Comparison of ENCODE assay signal across 8 cellular contexts in the genomic region with DNA sequence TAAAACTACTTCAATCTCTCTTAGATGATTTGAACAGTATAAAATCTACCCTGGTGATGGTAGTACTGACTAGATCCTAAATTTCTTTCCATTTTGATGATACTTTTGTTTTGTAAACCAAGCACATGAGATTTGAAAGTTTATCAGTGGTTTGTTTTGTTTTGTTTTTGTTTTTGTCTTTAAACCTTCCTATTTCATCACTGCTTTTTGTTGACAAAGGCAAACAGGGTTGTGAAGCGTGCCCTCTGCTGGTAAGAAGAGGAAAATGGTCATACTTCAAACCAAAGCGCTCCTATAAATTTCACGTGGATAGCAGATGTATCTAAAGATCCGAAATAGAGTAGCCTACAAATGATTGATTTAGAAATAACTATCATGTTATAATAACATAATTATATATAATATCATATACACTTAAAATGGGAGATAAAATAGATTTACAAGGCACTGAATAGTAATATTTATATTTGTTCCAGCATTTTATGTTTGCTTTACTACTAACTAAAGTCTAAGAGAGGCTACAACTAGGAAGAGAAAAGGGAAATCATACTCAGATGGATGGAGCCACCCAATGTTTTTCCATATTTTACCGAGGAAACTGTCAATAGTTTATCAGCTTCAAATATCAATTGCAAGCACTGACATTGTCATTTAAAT.
DNase-seq lines count a peak whose midpoint lies in the region; ATAC-seq, FAIRE-seq and TF ChIP-seq lines count a peak whose summit lies in the region.

No MANE protein-coding gene starts in this region.

- no peak overlapping the region for H3K18ac ChIP-seq in neuronal stem cell (ENCODE audit: low read length)

- H3K4me1 Mint-ChIP-seq in CD4-positive, CD25-positive, alpha-beta regulatory T cell = no peaks in the 10 kb centered on the region
- no peaks in the 10 kb centered on the region for H3K4me1 Mint-ChIP-seq in endothelial cell (ENCODE audit: unreplicated experiment)
- no peaks in the 10 kb centered on the region for H3K4me1 Mint-ChIP-seq in CD8-positive, alpha-beta memory T cell

- no peak overlapping the region for H3K27ac ChIP-seq in CD4-positive, CD25-positive, alpha-beta regulatory T cell (ENCODE audit: insufficient read depth, low read length, poor library complexity, severe bottlenecking)
- no peak overlapping the region for H3K27ac ChIP-seq in PC-9
- H3K27ac ChIP-seq in neuronal stem cell (replicated peaks; ENCODE audit: low read length) = no peak overlapping the region
- H3K27ac ChIP-seq in CD8-positive, alpha-beta memory T cell (ENCODE audit: low read depth, low read length) = no peak overlapping the region

- FAIRE-seq in GM12892 (lab: Jason Lieb, UNC) = peak; percentile 74

- no peak overlapping the region for H4K8ac ChIP-seq in neuronal stem cell (ENCODE audit: low read depth, low read length)

- H3K9me2 ChIP-seq in PC-9 (ENCODE audit: insufficient read depth) = no peaks in the 10 kb centered on the region

- no peak overlapping the region for H3K27ac Mint-ChIP-seq in CD4-positive, CD25-positive, alpha-beta regulatory T cell
- H3K27ac Mint-ChIP-seq in endothelial cell (ENCODE audit: unreplicated experiment) = no peak overlapping the region
- H3K27ac Mint-ChIP-seq in CD8-positive, alpha-beta memory T cell = no peak overlapping the region

- H2AFZ ChIP-seq in PC-9 (no peak overlapping the region), neuronal stem cell (ENCODE audit: low read length) (no peak overlapping the region)

- H2BK15ac ChIP-seq in neuronal stem cell (ENCODE audit: low read length) = no peak overlapping the region

- CTCF ChIA-PET in PC-9 (lab: Charles Lee) = no interaction called here
- CTCF ChIA-PET in CD8-positive, alpha-beta memory T cell (lab: Charles Lee) = no interaction called here

- H2BK12ac ChIP-seq in neuronal stem cell (ENCODE audit: low read length) = no peak overlapping the region

- H3K9me3 ChIP-seq in CD4-positive, CD25-positive, alpha-beta regulatory T cell (ENCODE audit: control insufficient read depth in 2 of 2, low read length in 2 of 2) = no peaks in the 10 kb centered on the region
- H3K9me3 ChIP-seq in PC-9 (ENCODE audit: insufficient read depth, low read depth) (no peaks in the 10 kb centered on the region), neuronal stem cell (replicated peaks in 1 of 2; ENCODE audit: control insufficient read depth in 2 of 2, insufficient read depth in 1 of 2, low read depth in 1 of 2, low read length in 2 of 2) (no peaks in the 10 kb centered on the region)
- H3K9me3 ChIP-seq in CD8-positive, alpha-beta memory T cell (ENCODE audit: low read length) = no peaks in the 10 kb centered on the region

- no peak overlapping the region for H3K4me2 ChIP-seq in PC-9
- no peak overlapping the region for H3K4me2 ChIP-seq in neuronal stem cell (ENCODE audit: insufficient read depth, low read length, poor library complexity, severe bottlenecking)

- H4K20me1 ChIP-seq in PC-9 (ENCODE audit: insufficient read depth) = no peaks in the 10 kb centered on the region

- H3K23ac ChIP-seq in neuronal stem cell (ENCODE audit: low read depth, low read length, poor library complexity) = no peak overlapping the region

- H3K27me3 ChIP-seq in CD4-positive, CD25-positive, alpha-beta regulatory T cell (ENCODE audit: control insufficient read depth, insufficient read depth, low read length) = no peaks in the 10 kb centered on the region
- H3K27me3 ChIP-seq in PC-9 (ENCODE audit: insufficient read depth, low read depth) = no peaks in the 10 kb centered on the region
- H3K27me3 ChIP-seq in neuronal stem cell (ENCODE audit: control insufficient read depth in 3 of 3, insufficient read depth in 3 of 3, low read depth in 1 of 3, low read length in 3 of 3) = no peaks in the 10 kb centered on the region
- no peaks in the 10 kb centered on the region for H3K27me3 ChIP-seq in CD8-positive, alpha-beta memory T cell (ENCODE audit: insufficient read depth, low read length, poor library complexity, severe bottlenecking)

- no peaks in the 10 kb centered on the region for H3K36me3 Mint-ChIP-seq in CD4-positive, CD25-positive, alpha-beta regulatory T cell
- no peaks in the 10 kb centered on the region for H3K36me3 Mint-ChIP-seq in endothelial cell (ENCODE audit: low read depth, unreplicated experiment)
- no peaks in the 10 kb centered on the region for H3K36me3 Mint-ChIP-seq in CD8-positive, alpha-beta memory T cell

- H3K4me1 ChIP-seq in CD4-positive, CD25-positive, alpha-beta regulatory T cell (ENCODE audit: control insufficient read depth, insufficient read depth, low read length, poor library complexity, severe bottlenecking) = no peaks in the 10 kb centered on the region
- H3K4me1 ChIP-seq in PC-9 (replicated peaks; ENCODE audit: insufficient read depth) = no peaks in the 10 kb centered on the region
- no peaks in the 10 kb centered on the region for H3K4me1 ChIP-seq in neuronal stem cell (ENCODE audit: control insufficient read depth in 2 of 2, insufficient read depth in 1 of 2, low read depth in 1 of 2, low read length in 2 of 2)
- no peaks in the 10 kb centered on the region for H3K4me1 ChIP-seq in CD8-positive, alpha-beta memory T cell (ENCODE audit: insufficient read depth, low read length)

- H3K4ac ChIP-seq in neuronal stem cell (ENCODE audit: low read length) = no peak overlapping the region

- no peak overlapping the region for H3K4me3 ChIP-seq in CD4-positive, CD25-positive, alpha-beta regulatory T cell (ENCODE audit: low read depth, low read length)
- no peak overlapping the region for H3K4me3 ChIP-seq in PC-9
- H3K4me3 ChIP-seq in neuronal stem cell (ENCODE audit: low read length in 2 of 2) = no peak overlapping the region
- H3K4me3 ChIP-seq in CD8-positive, alpha-beta memory T cell (ENCODE audit: low read length) = no peak overlapping the region

- no peak overlapping the region for H2AK5ac ChIP-seq in neuronal stem cell (ENCODE audit: low read depth, low read length)

- no peak overlapping the region for H3K9ac ChIP-seq in neuronal stem cell (ENCODE audit: low read depth, low read length, poor library complexity)

- TF ChIP-seq POLR2A in GM12892 (IDR thresholded peaks at IDR 0.05; ENCODE audit: low read depth, low read length) = no peak

- no peak overlapping the region for H3K4me3 Mint-ChIP-seq in CD4-positive, CD25-positive, alpha-beta regulatory T cell
- H3K4me3 Mint-ChIP-seq in endothelial cell (ENCODE audit: unreplicated experiment) = no peak overlapping the region
- no peak overlapping the region for H3K4me3 Mint-ChIP-seq in CD8-positive, alpha-beta memory T cell

- peak; percentile 81 for TF ChIP-seq CTCF in PC-9 (conservative IDR thresholded peaks at IDR 0.05)
- TF ChIP-seq CTCF in endothelial cell (IDR thresholded peaks at IDR 0.05; ENCODE audit: unreplicated experiment) = peak; percentile 67

- no peaks in the 10 kb centered on the region for H3K27me3 Mint-ChIP-seq in CD4-positive, CD25-positive, alpha-beta regulatory T cell
- peaks cover 2% of the 10 kb centered on the region for H3K27me3 Mint-ChIP-seq in endothelial cell (ENCODE audit: unreplicated experiment)
- H3K27me3 Mint-ChIP-seq in CD8-positive, alpha-beta memory T cell = peaks cover 0 to 3% of the 10 kb centered on the region in 2 donors

- H2BK5ac ChIP-seq in neuronal stem cell (ENCODE audit: low read length) = no peak overlapping the region

- H2BK120ac ChIP-seq in neuronal stem cell (ENCODE audit: low read depth, low read length) = no peak overlapping the region

- no peaks in the 10 kb centered on the region for H3K36me3 ChIP-seq in CD4-positive, CD25-positive, alpha-beta regulatory T cell (ENCODE audit: control insufficient read depth, insufficient read depth, low read length)
- H3K36me3 ChIP-seq in PC-9 (ENCODE audit: low read depth) = no peaks in the 10 kb centered on the region
- no peaks in the 10 kb centered on the region for H3K36me3 ChIP-seq in neuronal stem cell (replicated peaks in 1 of 2; ENCODE audit: control insufficient read depth in 2 of 2, insufficient read depth in 2 of 2, low read length in 2 of 2)
- no peaks in the 10 kb centered on the region for H3K36me3 ChIP-seq in CD8-positive, alpha-beta memory T cell (ENCODE audit: insufficient read depth, low read length)

- WGBS in neuronal stem cell (ENCODE audit: extremely low coverage in 2 of 2, insufficient read length in 2 of 2, insufficient replicate concordance in 1 of 2), 2 donors = no CpG with 5 or more reads among the region's 5 CpGs

- no peaks in the 10 kb centered on the region for H3K79me2 ChIP-seq in PC-9 (ENCODE audit: low read depth)

- no peak for ATAC-seq in CD4-positive, CD25-positive, alpha-beta regulatory T cell (ENCODE audit: low read depth in 2 of 2)
- ATAC-seq in HG03139 (IDR thresholded peaks at IDR 0.05; ENCODE audit: unreplicated experiment) (peak; percentile 65), GM21529 (IDR thresholded peaks at IDR 0.05; ENCODE audit: unreplicated experiment) (no peak)

- H3F3A ChIP-seq in PC-9 (ENCODE audit: insufficient read depth, low read depth) = no peaks in the 10 kb centered on the region

- intact Hi-C loops in PC-9 (cut with micrococcal nuclease; ENCODE audit: unreplicated experiment) = no loop called here

- DNase-seq in CD4-positive, CD25-positive, alpha-beta regulatory T cell = peak in 2 of 3 donors; percentile 26 to 53
- DNase-seq in GM12892 (ENCODE audit: insufficient read length) (peak; percentile 13), PC-9 (peak in 1 of 2 experiments; percentile 5), endothelial cell (ENCODE audit: low spot score) (peak; percentile 32), neuronal stem cell (ENCODE audit: low spot score) (peak; percentile 32)
- DNase-seq in CD8-positive, alpha-beta memory T cell = no peak

- POLR2A ChIA-PET in PC-9 (lab: Charles Lee; ENCODE audit: unreplicated experiment) = no interaction called here
- POLR2A ChIA-PET in CD8-positive, alpha-beta memory T cell (lab: Charles Lee) = no interaction called here

- no peak overlapping the region for H4K91ac ChIP-seq in neuronal stem cell (ENCODE audit: low read depth, low read length, poor library complexity)

- no peaks in the 10 kb centered on the region for H3K9me3 Mint-ChIP-seq in CD4-positive, CD25-positive, alpha-beta regulatory T cell
- H3K9me3 Mint-ChIP-seq in endothelial cell (ENCODE audit: unreplicated experiment) = no peaks in the 10 kb centered on the region
- H3K9me3 Mint-ChIP-seq in CD8-positive, alpha-beta memory T cell = peaks cover 0 to 3% (median 0%) of the 10 kb centered on the region in 5 donors

- BruUV-seq in PC-9 (replicated peaks; lab: Mats Ljungman, UMichigan) = no TSS peak

- no peak overlapping the region for H3K14ac ChIP-seq in neuronal stem cell (ENCODE audit: low read length)

- no peaks in the 10 kb centered on the region for H3K79me1 ChIP-seq in neuronal stem cell (ENCODE audit: low read depth, low read length)

Comparison
In these comparisons a context has a peak if more than half of its experiments do, and no peak if none do; other contexts are left out.
1. DNase-seq: peak in CD4-positive, CD25-positive, alpha-beta regulatory T cell (2 of 3), GM12892 (single experiment), endothelial cell (single experiment) and neuronal stem cell (single experiment); none in CD8-positive, alpha-beta memory T cell (0 of 5).